In the genomic region with DNA sequence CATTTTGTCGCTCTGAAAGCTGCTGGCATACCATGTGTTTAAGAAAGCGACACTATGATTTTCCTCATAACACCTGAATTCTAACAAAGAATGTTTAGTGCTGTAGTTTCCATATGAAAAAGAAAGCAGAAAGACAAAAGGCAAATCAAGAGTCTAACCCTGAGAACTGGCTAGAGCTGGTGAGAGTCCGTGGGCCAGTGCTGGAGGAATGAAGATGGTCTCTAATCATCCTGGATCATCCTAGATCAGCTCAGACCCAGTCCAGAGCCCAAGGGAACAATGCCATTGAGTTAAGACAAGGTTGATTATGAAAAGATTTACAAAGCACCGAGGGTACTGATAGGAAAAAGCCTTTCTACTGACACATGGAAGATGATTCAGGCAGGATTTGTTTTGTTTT, we compare ENCODE assay signal across 1 cellular context.
TF ChIP-seq lines count a peak whose summit lies in the region.

No MANE protein-coding gene starts in this region.

TF ChIP-seq in K562, 482 proteins besides CTCF, POLR2A, EP300 and RAD21 (continued from another document):
- no peak for TF ChIP-seq KDM2B (CRISPR knock-in tag; IDR thresholded peaks at IDR 0.05)
- no peak for TF ChIP-seq TCF7 (IDR thresholded peaks at IDR 0.05; ENCODE audit: borderline replicate concordance)
- TF ChIP-seq JUNB (CRISPR knock-in tag; conservative IDR thresholded peaks at IDR 0.05), result no peak
- no peak for TF ChIP-seq THAP12 (CRISPR knock-in tag; IDR thresholded peaks at IDR 0.05)
- no peak for TF ChIP-seq SOX6 (IDR thresholded peaks at IDR 0.05)
- TF ChIP-seq IRF9 (tag; IDR thresholded peaks at IDR 0.05), result no peak
